Comparison of ENCODE assay signal across 1 cellular context in the genomic region with DNA sequence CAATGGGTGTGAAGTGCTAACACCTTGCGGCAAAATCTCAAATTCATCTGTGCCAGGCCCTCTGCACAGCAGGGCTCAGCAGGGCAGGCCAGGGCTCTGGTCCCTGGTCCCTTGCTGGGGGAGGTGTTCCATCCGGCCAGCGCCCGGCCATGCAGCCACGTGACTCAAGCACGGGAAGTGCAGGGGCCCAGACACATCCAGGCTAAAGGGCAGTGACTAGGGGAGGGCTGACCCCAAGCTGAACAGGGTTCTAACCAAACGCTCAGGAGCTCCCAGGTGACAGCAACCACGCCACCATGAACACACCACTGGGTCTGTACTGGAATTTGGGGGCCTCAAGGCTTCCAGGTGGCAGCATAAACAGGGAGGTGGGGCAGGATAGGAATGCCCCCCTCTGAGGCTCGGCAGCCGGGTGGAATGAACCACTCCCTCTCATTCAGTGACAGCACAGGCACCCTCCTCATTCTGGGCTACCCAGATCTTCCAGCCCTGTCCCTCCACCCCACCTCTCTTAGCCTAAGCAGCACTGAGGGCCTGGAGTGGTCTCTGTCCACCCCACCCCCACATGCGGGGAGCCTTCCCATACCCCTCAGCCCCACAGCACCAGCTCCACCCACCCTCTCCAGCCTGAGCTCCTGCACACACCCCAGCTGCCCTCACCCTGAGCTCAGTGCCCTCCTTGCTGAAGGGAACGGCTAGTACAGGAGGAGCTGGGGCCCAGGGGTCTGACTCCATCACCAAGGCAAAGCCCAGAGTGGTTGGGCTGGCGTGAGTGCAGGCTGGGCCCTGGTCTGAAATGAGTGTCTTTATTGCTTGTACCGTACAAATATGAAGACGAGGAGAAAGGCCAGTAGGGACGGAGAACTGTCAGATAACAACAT.
TF ChIP-seq lines count a peak whose summit lies in the region.

No MANE protein-coding gene starts in this region.

TF ChIP-seq in K562, 482 proteins besides CTCF, POLR2A, EP300 and RAD21 (continued from another document and continues in another):
- TF ChIP-seq, protein P1, sequence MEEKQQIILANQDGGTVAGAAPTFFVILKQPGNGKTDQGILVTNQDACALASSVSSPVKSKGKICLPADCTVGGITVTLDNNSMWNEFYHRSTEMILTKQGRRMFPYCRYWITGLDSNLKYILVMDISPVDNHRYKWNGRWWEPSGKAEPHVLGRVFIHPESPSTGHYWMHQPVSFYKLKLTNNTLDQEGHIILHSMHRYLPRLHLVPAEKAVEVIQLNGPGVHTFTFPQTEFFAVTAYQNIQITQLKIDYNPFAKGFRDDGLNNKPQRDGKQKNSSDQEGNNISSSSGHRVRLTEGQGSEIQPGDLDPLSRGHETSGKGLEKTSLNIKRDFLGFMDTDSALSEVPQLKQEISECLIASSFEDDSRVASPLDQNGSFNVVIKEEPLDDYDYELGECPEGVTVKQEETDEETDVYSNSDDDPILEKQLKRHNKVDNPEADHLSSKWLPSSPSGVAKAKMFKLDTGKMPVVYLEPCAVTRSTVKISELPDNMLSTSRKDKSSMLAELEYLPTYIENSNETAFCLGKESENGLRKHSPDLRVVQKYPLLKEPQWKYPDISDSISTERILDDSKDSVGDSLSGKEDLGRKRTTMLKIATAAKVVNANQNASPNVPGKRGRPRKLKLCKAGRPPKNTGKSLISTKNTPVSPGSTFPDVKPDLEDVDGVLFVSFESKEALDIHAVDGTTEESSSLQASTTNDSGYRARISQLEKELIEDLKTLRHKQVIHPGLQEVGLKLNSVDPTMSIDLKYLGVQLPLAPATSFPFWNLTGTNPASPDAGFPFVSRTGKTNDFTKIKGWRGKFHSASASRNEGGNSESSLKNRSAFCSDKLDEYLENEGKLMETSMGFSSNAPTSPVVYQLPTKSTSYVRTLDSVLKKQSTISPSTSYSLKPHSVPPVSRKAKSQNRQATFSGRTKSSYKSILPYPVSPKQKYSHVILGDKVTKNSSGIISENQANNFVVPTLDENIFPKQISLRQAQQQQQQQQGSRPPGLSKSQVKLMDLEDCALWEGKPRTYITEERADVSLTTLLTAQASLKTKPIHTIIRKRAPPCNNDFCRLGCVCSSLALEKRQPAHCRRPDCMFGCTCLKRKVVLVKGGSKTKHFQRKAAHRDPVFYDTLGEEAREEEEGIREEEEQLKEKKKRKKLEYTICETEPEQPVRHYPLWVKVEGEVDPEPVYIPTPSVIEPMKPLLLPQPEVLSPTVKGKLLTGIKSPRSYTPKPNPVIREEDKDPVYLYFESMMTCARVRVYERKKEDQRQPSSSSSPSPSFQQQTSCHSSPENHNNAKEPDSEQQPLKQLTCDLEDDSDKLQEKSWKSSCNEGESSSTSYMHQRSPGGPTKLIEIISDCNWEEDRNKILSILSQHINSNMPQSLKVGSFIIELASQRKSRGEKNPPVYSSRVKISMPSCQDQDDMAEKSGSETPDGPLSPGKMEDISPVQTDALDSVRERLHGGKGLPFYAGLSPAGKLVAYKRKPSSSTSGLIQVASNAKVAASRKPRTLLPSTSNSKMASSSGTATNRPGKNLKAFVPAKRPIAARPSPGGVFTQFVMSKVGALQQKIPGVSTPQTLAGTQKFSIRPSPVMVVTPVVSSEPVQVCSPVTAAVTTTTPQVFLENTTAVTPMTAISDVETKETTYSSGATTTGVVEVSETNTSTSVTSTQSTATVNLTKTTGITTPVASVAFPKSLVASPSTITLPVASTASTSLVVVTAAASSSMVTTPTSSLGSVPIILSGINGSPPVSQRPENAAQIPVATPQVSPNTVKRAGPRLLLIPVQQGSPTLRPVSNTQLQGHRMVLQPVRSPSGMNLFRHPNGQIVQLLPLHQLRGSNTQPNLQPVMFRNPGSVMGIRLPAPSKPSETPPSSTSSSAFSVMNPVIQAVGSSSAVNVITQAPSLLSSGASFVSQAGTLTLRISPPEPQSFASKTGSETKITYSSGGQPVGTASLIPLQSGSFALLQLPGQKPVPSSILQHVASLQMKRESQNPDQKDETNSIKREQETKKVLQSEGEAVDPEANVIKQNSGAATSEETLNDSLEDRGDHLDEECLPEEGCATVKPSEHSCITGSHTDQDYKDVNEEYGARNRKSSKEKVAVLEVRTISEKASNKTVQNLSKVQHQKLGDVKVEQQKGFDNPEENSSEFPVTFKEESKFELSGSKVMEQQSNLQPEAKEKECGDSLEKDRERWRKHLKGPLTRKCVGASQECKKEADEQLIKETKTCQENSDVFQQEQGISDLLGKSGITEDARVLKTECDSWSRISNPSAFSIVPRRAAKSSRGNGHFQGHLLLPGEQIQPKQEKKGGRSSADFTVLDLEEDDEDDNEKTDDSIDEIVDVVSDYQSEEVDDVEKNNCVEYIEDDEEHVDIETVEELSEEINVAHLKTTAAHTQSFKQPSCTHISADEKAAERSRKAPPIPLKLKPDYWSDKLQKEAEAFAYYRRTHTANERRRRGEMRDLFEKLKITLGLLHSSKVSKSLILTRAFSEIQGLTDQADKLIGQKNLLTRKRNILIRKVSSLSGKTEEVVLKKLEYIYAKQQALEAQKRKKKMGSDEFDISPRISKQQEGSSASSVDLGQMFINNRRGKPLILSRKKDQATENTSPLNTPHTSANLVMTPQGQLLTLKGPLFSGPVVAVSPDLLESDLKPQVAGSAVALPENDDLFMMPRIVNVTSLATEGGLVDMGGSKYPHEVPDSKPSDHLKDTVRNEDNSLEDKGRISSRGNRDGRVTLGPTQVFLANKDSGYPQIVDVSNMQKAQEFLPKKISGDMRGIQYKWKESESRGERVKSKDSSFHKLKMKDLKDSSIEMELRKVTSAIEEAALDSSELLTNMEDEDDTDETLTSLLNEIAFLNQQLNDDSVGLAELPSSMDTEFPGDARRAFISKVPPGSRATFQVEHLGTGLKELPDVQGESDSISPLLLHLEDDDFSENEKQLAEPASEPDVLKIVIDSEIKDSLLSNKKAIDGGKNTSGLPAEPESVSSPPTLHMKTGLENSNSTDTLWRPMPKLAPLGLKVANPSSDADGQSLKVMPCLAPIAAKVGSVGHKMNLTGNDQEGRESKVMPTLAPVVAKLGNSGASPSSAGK (IDR thresholded peaks at IDR 0.05) = peak; percentile 59
- TF ChIP-seq MBD2 (IDR thresholded peaks at IDR 0.05; ENCODE audit: borderline replicate concordance, low read depth) (no peak; the same call in 1 of the 2 replicates), DMBX1 (CRISPR knock-in tag; IDR thresholded peaks at IDR 0.05; ENCODE audit: borderline replicate concordance) (peak; percentile 72; the same call in 1 of the 2 replicates), MTA3 (IDR thresholded peaks at IDR 0.05; ENCODE audit: borderline replicate concordance) (no peak), ZNF197 (CRISPR knock-in tag; IDR thresholded peaks at IDR 0.05; ENCODE audit: low read depth) (no peak), ZNF76 (CRISPR knock-in tag; IDR thresholded peaks at IDR 0.05; ENCODE audit: borderline replicate concordance) (0 out of 2 replicates have a peak, but pooled peaks have one; percentile 14), SMARCA4 (IDR thresholded peaks at IDR 0.05) (peak; percentile 40; the same call in 1 of the 2 replicates), MYC (IDR thresholded peaks at IDR 0.05; ENCODE audit: low read depth, low read length) (peak; percentile 64), MYC (CRISPR knock-in tag; IDR thresholded peaks at IDR 0.05; ENCODE audit: borderline replicate concordance, low read depth) (no peak), EP400 (IDR thresholded peaks at IDR 0.05) (peak; percentile 43; the same call in 1 of the 2 replicates), CBFA2T2 (conservative IDR thresholded peaks at IDR 0.05) (peak; percentile 68), JUN (IDR thresholded peaks at IDR 0.05; ENCODE audit: borderline replicate concordance, low read depth, low read length) (peak; percentile 18; the same call in 1 of the 2 replicates), JUN (CRISPR knock-in tag; IDR thresholded peaks at IDR 0.05; ENCODE audit: borderline replicate concordance) (no peak), GABPA (tag; conservative IDR thresholded peaks at IDR 0.05; ENCODE audit: low read depth) (peak; percentile 93), HDAC2 (IDR thresholded peaks at IDR 0.05) (0 out of 2 replicates have a peak, but pooled peaks have one; percentile 37)
- TF ChIP-seq, protein P2, sequence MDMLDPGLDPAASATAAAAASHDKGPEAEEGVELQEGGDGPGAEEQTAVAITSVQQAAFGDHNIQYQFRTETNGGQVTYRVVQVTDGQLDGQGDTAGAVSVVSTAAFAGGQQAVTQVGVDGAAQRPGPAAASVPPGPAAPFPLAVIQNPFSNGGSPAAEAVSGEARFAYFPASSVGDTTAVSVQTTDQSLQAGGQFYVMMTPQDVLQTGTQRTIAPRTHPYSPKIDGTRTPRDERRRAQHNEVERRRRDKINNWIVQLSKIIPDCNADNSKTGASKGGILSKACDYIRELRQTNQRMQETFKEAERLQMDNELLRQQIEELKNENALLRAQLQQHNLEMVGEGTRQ (CRISPR knock-in tag; IDR thresholded peaks at IDR 0.05) = peak; percentile 95
- TF ChIP-seq, protein P3, sequence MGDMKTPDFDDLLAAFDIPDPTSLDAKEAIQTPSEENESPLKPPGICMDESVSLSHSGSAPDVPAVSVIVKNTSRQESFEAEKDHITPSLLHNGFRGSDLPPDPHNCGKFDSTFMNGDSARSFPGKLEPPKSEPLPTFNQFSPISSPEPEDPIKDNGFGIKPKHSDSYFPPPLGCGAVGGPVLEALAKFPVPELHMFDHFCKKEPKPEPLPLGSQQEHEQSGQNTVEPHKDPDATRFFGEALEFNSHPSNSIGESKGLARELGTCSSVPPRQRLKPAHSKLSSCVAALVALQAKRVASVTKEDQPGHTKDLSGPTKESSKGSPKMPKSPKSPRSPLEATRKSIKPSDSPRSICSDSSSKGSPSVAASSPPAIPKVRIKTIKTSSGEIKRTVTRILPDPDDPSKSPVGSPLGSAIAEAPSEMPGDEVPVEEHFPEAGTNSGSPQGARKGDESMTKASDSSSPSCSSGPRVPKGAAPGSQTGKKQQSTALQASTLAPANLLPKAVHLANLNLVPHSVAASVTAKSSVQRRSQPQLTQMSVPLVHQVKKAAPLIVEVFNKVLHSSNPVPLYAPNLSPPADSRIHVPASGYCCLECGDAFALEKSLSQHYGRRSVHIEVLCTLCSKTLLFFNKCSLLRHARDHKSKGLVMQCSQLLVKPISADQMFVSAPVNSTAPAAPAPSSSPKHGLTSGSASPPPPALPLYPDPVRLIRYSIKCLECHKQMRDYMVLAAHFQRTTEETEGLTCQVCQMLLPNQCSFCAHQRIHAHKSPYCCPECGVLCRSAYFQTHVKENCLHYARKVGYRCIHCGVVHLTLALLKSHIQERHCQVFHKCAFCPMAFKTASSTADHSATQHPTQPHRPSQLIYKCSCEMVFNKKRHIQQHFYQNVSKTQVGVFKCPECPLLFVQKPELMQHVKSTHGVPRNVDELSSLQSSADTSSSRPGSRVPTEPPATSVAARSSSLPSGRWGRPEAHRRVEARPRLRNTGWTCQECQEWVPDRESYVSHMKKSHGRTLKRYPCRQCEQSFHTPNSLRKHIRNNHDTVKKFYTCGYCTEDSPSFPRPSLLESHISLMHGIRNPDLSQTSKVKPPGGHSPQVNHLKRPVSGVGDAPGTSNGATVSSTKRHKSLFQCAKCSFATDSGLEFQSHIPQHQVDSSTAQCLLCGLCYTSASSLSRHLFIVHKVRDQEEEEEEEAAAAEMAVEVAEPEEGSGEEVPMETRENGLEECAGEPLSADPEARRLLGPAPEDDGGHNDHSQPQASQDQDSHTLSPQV (IDR thresholded peaks at IDR 0.05) = peak; percentile 84
- TF ChIP-seq, protein P4, sequence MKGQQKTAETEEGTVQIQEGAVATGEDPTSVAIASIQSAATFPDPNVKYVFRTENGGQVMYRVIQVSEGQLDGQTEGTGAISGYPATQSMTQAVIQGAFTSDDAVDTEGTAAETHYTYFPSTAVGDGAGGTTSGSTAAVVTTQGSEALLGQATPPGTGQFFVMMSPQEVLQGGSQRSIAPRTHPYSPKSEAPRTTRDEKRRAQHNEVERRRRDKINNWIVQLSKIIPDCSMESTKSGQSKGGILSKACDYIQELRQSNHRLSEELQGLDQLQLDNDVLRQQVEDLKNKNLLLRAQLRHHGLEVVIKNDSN (CRISPR knock-in tag; IDR thresholded peaks at IDR 0.05) = peak; percentile 95
- TF ChIP-seq, protein P5, sequence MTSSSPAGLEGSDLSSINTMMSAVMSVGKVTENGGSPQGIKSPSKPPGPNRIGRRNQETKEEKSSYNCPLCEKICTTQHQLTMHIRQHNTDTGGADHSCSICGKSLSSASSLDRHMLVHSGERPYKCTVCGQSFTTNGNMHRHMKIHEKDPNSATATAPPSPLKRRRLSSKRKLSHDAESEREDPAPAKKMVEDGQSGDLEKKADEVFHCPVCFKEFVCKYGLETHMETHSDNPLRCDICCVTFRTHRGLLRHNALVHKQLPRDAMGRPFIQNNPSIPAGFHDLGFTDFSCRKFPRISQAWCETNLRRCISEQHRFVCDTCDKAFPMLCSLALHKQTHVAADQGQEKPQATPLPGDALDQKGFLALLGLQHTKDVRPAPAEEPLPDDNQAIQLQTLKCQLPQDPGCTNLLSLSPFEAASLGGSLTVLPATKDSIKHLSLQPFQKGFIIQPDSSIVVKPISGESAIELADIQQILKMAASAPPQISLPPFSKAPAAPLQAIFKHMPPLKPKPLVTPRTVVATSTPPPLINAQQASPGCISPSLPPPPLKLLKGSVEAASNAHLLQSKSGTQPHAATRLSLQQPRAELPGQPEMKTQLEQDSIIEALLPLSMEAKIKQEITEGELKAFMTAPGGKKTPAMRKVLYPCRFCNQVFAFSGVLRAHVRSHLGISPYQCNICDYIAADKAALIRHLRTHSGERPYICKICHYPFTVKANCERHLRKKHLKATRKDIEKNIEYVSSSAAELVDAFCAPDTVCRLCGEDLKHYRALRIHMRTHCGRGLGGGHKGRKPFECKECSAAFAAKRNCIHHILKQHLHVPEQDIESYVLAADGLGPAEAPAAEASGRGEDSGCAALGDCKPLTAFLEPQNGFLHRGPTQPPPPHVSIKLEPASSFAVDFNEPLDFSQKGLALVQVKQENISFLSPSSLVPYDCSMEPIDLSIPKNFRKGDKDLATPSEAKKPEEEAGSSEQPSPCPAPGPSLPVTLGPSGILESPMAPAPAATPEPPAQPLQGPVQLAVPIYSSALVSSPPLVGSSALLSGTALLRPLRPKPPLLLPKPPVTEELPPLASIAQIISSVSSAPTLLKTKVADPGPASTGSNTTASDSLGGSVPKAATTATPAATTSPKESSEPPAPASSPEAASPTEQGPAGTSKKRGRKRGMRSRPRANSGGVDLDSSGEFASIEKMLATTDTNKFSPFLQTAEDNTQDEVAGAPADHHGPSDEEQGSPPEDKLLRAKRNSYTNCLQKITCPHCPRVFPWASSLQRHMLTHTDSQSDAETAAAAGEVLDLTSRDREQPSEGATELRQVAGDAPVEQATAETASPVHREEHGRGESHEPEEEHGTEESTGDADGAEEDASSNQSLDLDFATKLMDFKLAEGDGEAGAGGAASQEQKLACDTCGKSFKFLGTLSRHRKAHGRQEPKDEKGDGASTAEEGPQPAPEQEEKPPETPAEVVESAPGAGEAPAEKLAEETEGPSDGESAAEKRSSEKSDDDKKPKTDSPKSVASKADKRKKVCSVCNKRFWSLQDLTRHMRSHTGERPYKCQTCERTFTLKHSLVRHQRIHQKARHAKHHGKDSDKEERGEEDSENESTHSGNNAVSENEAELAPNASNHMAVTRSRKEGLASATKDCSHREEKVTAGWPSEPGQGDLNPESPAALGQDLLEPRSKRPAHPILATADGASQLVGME (CRISPR knock-in tag; IDR thresholded peaks at IDR 0.05) = 0 out of 2 replicates have a peak, but pooled peaks have one; percentile 63
- TF ChIP-seq, protein P6, sequence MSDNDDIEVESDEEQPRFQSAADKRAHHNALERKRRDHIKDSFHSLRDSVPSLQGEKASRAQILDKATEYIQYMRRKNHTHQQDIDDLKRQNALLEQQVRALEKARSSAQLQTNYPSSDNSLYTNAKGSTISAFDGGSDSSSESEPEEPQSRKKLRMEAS (CRISPR knock-in tag; IDR thresholded peaks at IDR 0.05) = peak; percentile 48
